Comparison of ENCODE assay signal across 18 cellular contexts in genomic region chr1:22064751-22065402, GRCh38. TPM values are rescaled to one million over a fixed set of nuclear protein-coding genes. Genes with fewer than 3 reads are reported as not detected.
A peak's percentile ranks its signal among the peaks of the same experiment; 100 is the strongest.
DNase-seq lines count a peak whose midpoint lies in the region; ATAC-seq and TF ChIP-seq lines count a peak whose summit lies in the region.
"Had no signal": no experiment of that assay in that cellular context is flagged by ENCODE, and none has a peak within 500 bp of the region (broad histone marks: within the 10 kb centered on the region; RNA-seq: fewer than 3 reads in every experiment).

No MANE protein-coding gene starts in this region.

- H3K36me3 ChIP-seq in esophagus squamous epithelium = peaks cover 0 to 33% (median 0%) of the 10 kb centered on the region in 3 donors
- H3K36me3 ChIP-seq: prostate gland had no signal

- CTCF ChIA-PET in CD4-positive, alpha-beta T cell (lab: Charles Lee) = interaction anchor here (0.8 kb wide), 1 partner anchor 40 kb away, joined by 3 read pairs; no protein-coding TSS in a partner anchor

- no peak for ATAC-seq in CD4-positive, alpha-beta T cell (ENCODE audit: poor library complexity)

- no peak overlapping the region for H3K4me3 ChIP-seq in AG10803 (ENCODE audit: low read length)
- H3K4me3 ChIP-seq in esophagus squamous epithelium = no peak overlapping the region
- H3K4me3 ChIP-seq: prostate gland, spleen, transverse colon had no signal

- POLR2A ChIA-PET in CD4-positive, alpha-beta T cell (lab: Charles Lee) = interaction anchor here (1.0 to 4.0 kb wide), 4 partner anchors 12 to 40 kb away, joined by 3 to 20 read pairs (median 4); partner anchors contain the start of gene CDC42

- no peak overlapping the region for H3K27ac ChIP-seq in CD4-positive, alpha-beta T cell (ENCODE audit: low read depth, low read length)
- no peak overlapping the region for H3K27ac ChIP-seq in esophagus squamous epithelium
- H3K27ac ChIP-seq: HL-60, prostate gland, spleen, transverse colon had no signal

- DNase-seq in AG10803 (ENCODE audit: low read depth) = peak; percentile 71
- no peak for DNase-seq in CD4-positive, alpha-beta T cell
- no peak for DNase-seq in activated naive CD8-positive, alpha-beta T cell treated with anti-CD3 and anti-CD28 coated beads for 36 hours
- DNase-seq in immature natural killer cell = no peak
- no peak for DNase-seq in SHP77 treated with DMSO at 0.1 percent for 48 hours (lab: John Stamatoyannopoulos, UW)
- DNase-seq in NCI-H1694 (lab: John Stamatoyannopoulos, UW) = no peak
- no peak for DNase-seq in GM20000 (ENCODE audit: low spot score)
- DNase-seq in esophagus squamous epithelium (lab: John Stamatoyannopoulos, UW) = no peak
- DNase-seq: activated CD4-positive, alpha-beta T cell treated with anti-CD3 and anti-CD28 coated beads, Interleukin-2, amount 10 ng/mL, durations not matched to agents 24 days and 14 days; aorta; DMS153; MV-4-11; NCI-H2029 treated with DMSO at 0.1 percent for 48 hours; NCI-H526; spleen; transverse colon had no signal

- no peaks in the 10 kb centered on the region for H3K27me3 ChIP-seq in CD4-positive, alpha-beta T cell (ENCODE audit: control insufficient read depth, insufficient read depth, low read length)
- no peaks in the 10 kb centered on the region for H3K27me3 ChIP-seq in esophagus squamous epithelium
- H3K27me3 ChIP-seq: spleen, transverse colon had no signal

- peaks cover 31 to 100% (median 70%) of the 10 kb centered on the region in 3 donors for H3K4me1 ChIP-seq in esophagus squamous epithelium

- WGBS in esophagus squamous epithelium, 2 donors = 75 to 78% methylated on average over 11 of the region's 12 CpGs

- H3K4me3 Mint-ChIP-seq in CD4-positive, alpha-beta T cell = peak overlapping the region; percentile 61
- no peak overlapping the region for H3K4me3 Mint-ChIP-seq in activated naive CD8-positive, alpha-beta T cell treated with anti-CD3 and anti-CD28 coated beads for 36 hours
- peak overlapping the region; percentile 51 to 83 (median 71) for H3K4me3 Mint-ChIP-seq in immature natural killer cell
- H3K4me3 Mint-ChIP-seq: activated CD4-positive, alpha-beta T cell treated with anti-CD3 and anti-CD28 coated beads, Interleukin-2, amount 10 ng/mL, durations not matched to agents 24 days and 14 days had no signal

- TF ChIP-seq CTCF in AG10803 (conservative IDR thresholded peaks at IDR 0.05; ENCODE audit: low read length) (no peak), GM20000 (IDR thresholded peaks at IDR 0.05; ENCODE audit: extremely low read depth, missing control alignments) (no peak), esophagus squamous epithelium (IDR thresholded peaks at IDR 0.05) (no peak)
- no peak for TF ChIP-seq CTCF in CD4-positive, alpha-beta T cell (IDR thresholded peaks at IDR 0.05)

- no peak for TF ChIP-seq POLR2A in esophagus squamous epithelium (IDR thresholded peaks at IDR 0.05)

- H3K9me3 Mint-ChIP-seq in CD4-positive, alpha-beta T cell = no peaks in the 10 kb centered on the region
- peaks cover 5% of the 10 kb centered on the region for H3K9me3 Mint-ChIP-seq in activated naive CD8-positive, alpha-beta T cell treated with anti-CD3 and anti-CD28 coated beads for 36 hours
- H3K9me3 Mint-ChIP-seq in immature natural killer cell = no peaks in the 10 kb centered on the region
- H3K9me3 Mint-ChIP-seq: activated CD4-positive, alpha-beta T cell treated with anti-CD3 and anti-CD28 coated beads, Interleukin-2, amount 10 ng/mL, durations not matched to agents 24 days and 14 days had no signal

- intact Hi-C loops in CD4-positive, alpha-beta T cell (cut with DNase I, micrococcal nuclease) = no loop called here
- intact Hi-C loops in esophagus squamous epithelium (cut with DNase I) = no loop called here

- peaks cover 78% of the 10 kb centered on the region for H3K36me3 Mint-ChIP-seq in CD4-positive, alpha-beta T cell (ENCODE audit: low read depth)
- H3K36me3 Mint-ChIP-seq in activated naive CD8-positive, alpha-beta T cell treated with anti-CD3 and anti-CD28 coated beads for 36 hours = peaks cover 59% of the 10 kb centered on the region
- peaks cover 0 to 7% (median 0%) of the 10 kb centered on the region in 3 donors for H3K36me3 Mint-ChIP-seq in immature natural killer cell

- peaks cover 87% of the 10 kb centered on the region for H3K4me1 Mint-ChIP-seq in CD4-positive, alpha-beta T cell (ENCODE audit: low read depth)
- H3K4me1 Mint-ChIP-seq in activated naive CD8-positive, alpha-beta T cell treated with anti-CD3 and anti-CD28 coated beads for 36 hours = peaks cover 73% of the 10 kb centered on the region
- peaks cover 94 to 96% of the 10 kb centered on the region in 2 donors for H3K4me1 Mint-ChIP-seq in immature natural killer cell

- no peaks in the 10 kb centered on the region for H3K9me3 ChIP-seq in CD4-positive, alpha-beta T cell (ENCODE audit: control insufficient read depth, low read length)
- no peaks in the 10 kb centered on the region for H3K9me3 ChIP-seq in esophagus squamous epithelium
- H3K9me3 ChIP-seq: prostate gland, spleen, transverse colon had no signal

- no peaks in the 10 kb centered on the region for H3K27me3 Mint-ChIP-seq in CD4-positive, alpha-beta T cell
- no peaks in the 10 kb centered on the region for H3K27me3 Mint-ChIP-seq in activated naive CD8-positive, alpha-beta T cell treated with anti-CD3 and anti-CD28 coated beads for 36 hours
- peaks cover 2 to 4% (median 2%) of the 10 kb centered on the region in 3 donors for H3K27me3 Mint-ChIP-seq in immature natural killer cell (ENCODE audit: low read depth in 3 of 3)
- H3K27me3 Mint-ChIP-seq: activated CD4-positive, alpha-beta T cell treated with anti-CD3 and anti-CD28 coated beads, Interleukin-2, amount 10 ng/mL, durations not matched to agents 24 days and 14 days had no signal

- peak overlapping the region; percentile 55 for H3K27ac Mint-ChIP-seq in CD4-positive, alpha-beta T cell
- H3K27ac Mint-ChIP-seq in activated naive CD8-positive, alpha-beta T cell treated with anti-CD3 and anti-CD28 coated beads for 36 hours = peak overlapping the region; percentile 3
- peak overlapping the region; percentile 54 to 86 (median 80) for H3K27ac Mint-ChIP-seq in immature natural killer cell
- H3K27ac Mint-ChIP-seq: activated CD4-positive, alpha-beta T cell treated with anti-CD3 and anti-CD28 coated beads, Interleukin-2, amount 10 ng/mL, durations not matched to agents 24 days and 14 days had no signal

RNA-seq across cellular contexts. Expression of gene CDC42, which starts 12.4 kb away (rescaled TPM):
- total RNA-seq in CD4-positive, alpha-beta T cell = 100 to 1,000 TPM; 375 to 379 TPM
- total RNA-seq in activated naive CD8-positive, alpha-beta T cell treated with anti-CD3 and anti-CD28 coated beads for 36 hours = 100 to 1,000 TPM; 301 to 302 TPM
- 100 to 1,000 TPM; 220 to 600 (median 473) TPM for polyA plus RNA-seq in immature natural killer cell
- total RNA-seq in esophagus squamous epithelium = 100 to 1,000 TPM; 157 to 259 (median 192) TPM

Comparison
In these comparisons a context has a peak if more than half of its experiments do, and no peak if none do; other contexts are left out.
1. H3K27ac Mint-ChIP-seq: peak in every context shown above with its lines; median percentile 80 in immature natural killer cell; 55 in CD4-positive, alpha-beta T cell; 3 in activated naive CD8-positive, alpha-beta T cell treated with anti-CD3 and anti-CD28 coated beads for 36 hours.